ENCODE assay signal across 1 cellular context in the genomic region with DNA sequence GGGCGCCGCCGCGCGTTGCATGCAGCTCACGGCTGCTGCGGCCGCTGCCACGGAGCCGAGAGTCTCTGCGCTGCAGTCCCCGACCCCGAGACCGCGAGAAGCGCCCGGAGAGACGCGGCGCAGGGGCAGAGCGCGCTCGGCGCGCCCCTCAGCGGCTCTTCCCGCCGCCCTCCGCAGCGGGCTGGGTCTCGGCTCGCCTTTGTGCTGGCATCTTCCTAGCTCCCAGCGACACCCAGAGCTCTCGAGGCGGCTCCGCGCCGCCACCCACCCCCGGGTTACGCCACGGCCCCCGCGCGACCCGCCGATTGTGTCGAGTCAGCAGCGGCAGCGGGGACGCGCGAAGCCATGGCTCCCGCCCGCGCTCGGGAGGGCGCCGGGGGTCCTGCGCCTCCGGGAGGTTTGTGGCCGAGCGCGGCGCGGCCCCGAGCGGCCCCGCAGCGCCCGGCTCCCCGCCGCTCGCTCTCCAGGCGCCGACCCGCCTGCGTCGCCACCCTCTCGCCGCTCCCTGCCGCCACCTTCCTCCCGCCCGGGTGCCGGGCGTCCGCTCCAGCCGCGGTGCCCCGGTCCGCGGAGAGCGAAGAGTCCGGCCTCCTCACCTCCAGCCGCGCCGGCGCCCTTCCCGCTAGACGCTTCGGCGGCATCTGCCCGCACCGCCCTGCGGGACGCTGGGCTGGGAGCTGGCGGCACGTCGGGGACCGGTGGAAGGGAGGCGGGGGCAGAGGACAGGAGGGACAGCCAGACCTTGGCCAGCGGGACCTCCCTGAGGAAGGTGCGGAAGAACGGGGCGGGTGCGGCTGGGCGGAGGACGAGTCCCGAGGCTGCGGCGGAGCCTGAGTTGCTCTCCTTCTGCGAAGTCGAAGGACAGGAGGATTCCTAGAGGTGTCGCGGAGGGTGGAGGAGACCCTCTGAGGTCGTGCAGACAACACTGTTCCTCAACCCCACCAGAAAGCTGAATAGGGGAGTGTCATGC.
TF ChIP-seq lines count a peak whose summit lies in the region.

Gene HECW2, minus strand, starts transcription at position 643 of the 970 bp plus-strand sequence.

TF ChIP-seq in HEK293, 187 proteins besides CTCF, POLR2A, EP300 and RAD21 (continued from another document):
- 0 out of 2 replicates have a peak, but pooled peaks have one; percentile 23 for TF ChIP-seq REST (tag by site-specific recombination; IDR thresholded peaks at IDR 0.05)
- peak; percentile 23; the same call in 1 of the 2 replicates for TF ChIP-seq KLF8 (tag by site-specific recombination; IDR thresholded peaks at IDR 0.05)
- TF ChIP-seq ZNF830 (tag by site-specific recombination; IDR thresholded peaks at IDR 0.05; ENCODE audit: low read depth): no peak
- TF ChIP-seq ZBTB8A (tag by site-specific recombination; IDR thresholded peaks at IDR 0.05): peak; percentile 64; the same call in 1 of the 2 replicates
- TF ChIP-seq ZFHX2 (tag by site-specific recombination; conservative IDR thresholded peaks at IDR 0.05): peak; percentile 26; the same call in 1 of the 2 replicates
